Comparison of ENCODE assay signal across 8 cellular contexts in the genomic region with DNA sequence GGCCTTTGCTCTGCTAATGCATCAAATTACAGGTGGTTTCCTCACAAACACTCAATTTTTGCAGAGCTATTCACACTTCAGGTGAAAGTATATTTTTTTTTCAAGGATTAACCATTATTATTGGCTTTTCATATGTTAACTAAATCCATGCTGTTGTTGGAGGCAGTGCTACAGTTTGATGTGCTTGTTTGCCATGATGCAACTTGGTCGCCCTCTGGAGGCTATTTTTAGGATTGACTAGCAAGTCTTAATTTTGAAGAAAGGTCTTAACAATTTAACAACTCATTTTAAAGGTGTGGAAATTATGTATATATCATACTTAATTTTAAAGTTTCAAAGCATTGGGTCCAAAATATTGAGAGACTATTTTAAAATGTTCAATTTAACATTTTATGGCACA.
DNase-seq lines count a peak whose midpoint lies in the region; FAIRE-seq and TF ChIP-seq lines count a peak whose summit lies in the region.

No MANE protein-coding gene starts in this region.

- FAIRE-seq in colon (lab: Jason Lieb, UNC), result peak; percentile 62

- DNase-seq in CD1c-positive myeloid dendritic cell (ENCODE audit: extremely low spot score) (peak; percentile 1), GM13977 (ENCODE audit: low spot score) (peak; percentile 18), NCI-H345 (lab: John Stamatoyannopoulos, UW) (peak; percentile 17), midbrain (lab: John Stamatoyannopoulos, UW) (peak; percentile 13), activated gamma-delta T cell treated with Interleukin-2 at 50 U/mL for 16 hours (no peak), activated T-cell treated with anti-CD3 and anti-CD28 coated beads for 4 hours (no peak)
- DNase-seq in activated CD8-positive, alpha-beta memory T cell treated with anti-CD3 and anti-CD28 coated beads, Interleukin-2, amount 50 U/mL, for 4 hours, result no peak

- in situ Hi-C loops in GM13977 (cut with MboI; ENCODE audit: low pct_unique_long_range_greater_than_20kb, low sequenced_read_pairs, unreplicated experiment), result no loop called here

- TF ChIP-seq CTCF in GM13977 (IDR thresholded peaks at IDR 0.05; ENCODE audit: extremely low read depth, insufficient read depth, missing control alignments), result peak; percentile 57

Comparison
In these comparisons a context has a peak if more than half of its experiments do, and no peak if none do; other contexts are left out.
1. DNase-seq: peak in CD1c-positive myeloid dendritic cell (single experiment), GM13977 (single experiment), NCI-H345 (single experiment) and midbrain (single experiment); none in activated gamma-delta T cell treated with Interleukin-2 at 50 U/mL for 16 hours (single experiment), activated CD8-positive, alpha-beta memory T cell treated with anti-CD3 and anti-CD28 coated beads, Interleukin-2, amount 50 U/mL, for 4 hours (single experiment) and activated T-cell treated with anti-CD3 and anti-CD28 coated beads for 4 hours (single experiment).